21 cellular contexts compared by ENCODE assay signal in the genomic region with DNA sequence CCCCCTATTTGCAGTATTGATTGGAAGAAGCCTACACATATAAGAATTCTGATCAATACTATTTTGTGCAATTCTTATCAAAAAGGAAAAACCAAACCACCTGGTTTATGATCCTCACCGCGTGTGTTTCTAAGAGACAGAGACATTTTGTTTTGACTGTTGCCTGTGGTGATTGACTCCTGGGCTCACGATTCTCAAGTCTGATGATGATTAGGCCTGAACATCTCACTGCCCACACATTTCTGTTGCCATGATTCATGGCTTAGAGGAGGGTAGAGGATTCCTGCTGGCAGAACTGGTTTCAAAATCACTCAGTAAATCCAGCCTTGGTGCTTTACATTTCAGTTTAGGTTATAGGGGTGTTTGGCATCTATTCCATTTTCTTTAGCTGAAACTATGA.
"Had no signal": no experiment of that assay in that cellular context is flagged by ENCODE, and none has a peak within 500 bp of the region (broad histone marks: within the 10 kb centered on the region; RNA-seq: fewer than 3 reads in every experiment).

No MANE protein-coding gene starts in this region.

- H3K36me3 ChIP-seq: suprapubic skin had no signal

- H3K27ac Mint-ChIP-seq: activated CD8-positive, alpha-beta T cell treated with anti-CD3 and anti-CD28 coated beads for 36 hours; activated naive CD8-positive, alpha-beta T cell treated with anti-CD3 and anti-CD28 coated beads, Interleukin-2, amount 10 ng/mL, durations not matched to agents 7 days and 5 days; memory B cell; naive thymus-derived CD8-positive, alpha-beta T cell; stimulated activated naive CD8-positive, alpha-beta T cell treated with anti-CD3 and anti-CD28 coated beads, Interleukin-15, Interleukin-2, amounts not matched to agents 100 ng/mL and 50 ng/mL, for 24 hours; T-helper 17 cell; type B pancreatic cell had no signal

- H3K36me3 Mint-ChIP-seq: memory B cell, type B pancreatic cell had no signal

- H3K4me1 Mint-ChIP-seq: activated naive CD8-positive, alpha-beta T cell treated with anti-CD3 and anti-CD28 coated beads, Interleukin-2, amount 10 ng/mL, durations not matched to agents 7 days and 5 days; memory B cell; naive thymus-derived CD8-positive, alpha-beta T cell; T-helper 17 cell had no signal

- H3K9me3 Mint-ChIP-seq: type B pancreatic cell had no signal

- H3K4me3 Mint-ChIP-seq: activated CD8-positive, alpha-beta T cell treated with anti-CD3 and anti-CD28 coated beads for 36 hours; activated naive CD8-positive, alpha-beta T cell treated with anti-CD3 and anti-CD28 coated beads, Interleukin-2, amount 10 ng/mL, durations not matched to agents 7 days and 5 days; memory B cell; naive thymus-derived CD8-positive, alpha-beta T cell; stimulated activated naive CD8-positive, alpha-beta T cell treated with anti-CD3 and anti-CD28 coated beads, Interleukin-15, Interleukin-2, amounts not matched to agents 100 ng/mL and 50 ng/mL, for 24 hours; T-helper 17 cell; type B pancreatic cell had no signal

- H3K27me3 Mint-ChIP-seq: activated naive CD8-positive, alpha-beta T cell treated with anti-CD3 and anti-CD28 coated beads, Interleukin-2, amount 10 ng/mL, durations not matched to agents 7 days and 5 days; memory B cell; stimulated activated naive CD8-positive, alpha-beta T cell treated with anti-CD3 and anti-CD28 coated beads, Interleukin-15, Interleukin-2, amounts not matched to agents 100 ng/mL and 50 ng/mL, for 24 hours; type B pancreatic cell had no signal

- DNase-seq: activated CD4-positive, alpha-beta T cell treated with anti-CD3 and anti-CD28 coated beads for 4 hours; activated CD8-positive, alpha-beta memory T cell treated with anti-CD3 and anti-CD28 coated beads, Interleukin-2, amount 50 U/mL, for 4 hours; activated CD8-positive, alpha-beta T cell treated with anti-CD3 and anti-CD28 coated beads for 36 hours; activated gamma-delta T cell; activated naive CD8-positive, alpha-beta T cell treated with anti-CD3 and anti-CD28 coated beads, Interleukin-2, amount 10 ng/mL, durations not matched to agents 7 days and 5 days; activated T-cell treated with anti-CD3 and anti-CD28 coated beads, Interleukin-2, amount 50 U/mL, for 48 hours; aorta; dermis blood vessel endothelial cell; erythroblast; left ventricle myocardium superior; mucosa of descending colon; naive thymus-derived CD8-positive, alpha-beta T cell; retina; stimulated activated CD4-positive, alpha-beta T cell treated with anti-CD3 and anti-CD28 coated beads, Interleukin-4, amount 100 ng/mL, for 24 hours; T-helper 17 cell had no signal

- H3K27me3 ChIP-seq: hepatocyte, suprapubic skin had no signal

- H3K4me3 ChIP-seq: hepatocyte, mucosa of descending colon, suprapubic skin had no signal

- FAIRE-seq: keratinocyte had no signal
